22 cellular contexts compared by ENCODE assay signal in genomic region chr5:108459661-108460170, GRCh38.
"Had no signal": no experiment of that assay in that cellular context is flagged by ENCODE, and none has a peak within 500 bp of the region (broad histone marks: within the 10 kb centered on the region; RNA-seq: fewer than 3 reads in every experiment).

No MANE protein-coding gene starts in this region.

- H3K4me1 ChIP-seq: body of pancreas, left lung, pancreas, upper lobe of left lung had no signal

- FAIRE-seq: endometrium, kidney, pancreas, small intestine had no signal

- H3K27ac ChIP-seq: body of pancreas, left lung, pancreas, thoracic aorta, upper lobe of left lung, VCaP had no signal

- ATAC-seq: activated CD8-positive, alpha-beta T cell treated with anti-CD3 and anti-CD28 coated beads, Interleukin-2, amount 10 ng/mL, durations not matched to agents 7 days and 5 days; activated naive CD8-positive, alpha-beta T cell treated with anti-CD3 and anti-CD28 coated beads, Interleukin-2, amount 50 U/mL, for 24 hours; body of pancreas; left lung; natural killer cell treated with Interleukin-12 subunit alpha and Interleukin-12 subunit beta and Interleukin-15 and Interleukin-18, amount 100 ng/mL, for 72 hours; pancreas; sciatic nerve; stimulated activated memory B cell treated with anti-CD40 and anti-IgM and Interleukin-4, amounts not matched to agents 10 μg/mL and 1 μg/mL and 100 μg/mL, for 72 hours; T-cell had no signal

- H3K4me3 ChIP-seq: body of pancreas, left lung, lung, pancreas, thoracic aorta, upper lobe of left lung had no signal

- H3K27me3 ChIP-seq: body of pancreas, left lung, pancreas, upper lobe of left lung had no signal

- H3K36me3 ChIP-seq: left lung, pancreas, thoracic aorta, upper lobe of left lung had no signal

- H3K9me3 ChIP-seq: body of pancreas, pancreas, thoracic aorta, upper lobe of left lung had no signal

- DNase-seq: activated CD4-positive, alpha-beta T cell treated with anti-CD3 and anti-CD28 coated beads for 1 hour; activated CD4-positive, alpha-beta T cell treated with anti-CD3 and anti-CD28 coated beads, Interleukin-2, amount 50 U/mL, for 1 hour; activated CD8-positive, alpha-beta T cell treated with anti-CD3 and anti-CD28 coated beads, Interleukin-2, amount 10 ng/mL, durations not matched to agents 7 days and 5 days; activated gamma-delta T cell; activated naive CD4-positive, alpha-beta T cell treated with anti-CD3 and anti-CD28 coated beads, Interleukin-2, amount 50 U/mL, for 16 hours; activated naive CD8-positive, alpha-beta T cell treated with anti-CD3 and anti-CD28 coated beads, Interleukin-2, amount 50 U/mL, for 24 hours; body of pancreas; effector CD4-positive, alpha-beta T cell; kidney; left lung; pancreas; small intestine; stimulated activated CD4-positive, alpha-beta T cell treated with anti-CD3 and anti-CD28 coated beads, Interleukin-15, amount 100 ng/mL, for 24 hours; T-cell; upper lobe of left lung had no signal
